In the genomic region with DNA sequence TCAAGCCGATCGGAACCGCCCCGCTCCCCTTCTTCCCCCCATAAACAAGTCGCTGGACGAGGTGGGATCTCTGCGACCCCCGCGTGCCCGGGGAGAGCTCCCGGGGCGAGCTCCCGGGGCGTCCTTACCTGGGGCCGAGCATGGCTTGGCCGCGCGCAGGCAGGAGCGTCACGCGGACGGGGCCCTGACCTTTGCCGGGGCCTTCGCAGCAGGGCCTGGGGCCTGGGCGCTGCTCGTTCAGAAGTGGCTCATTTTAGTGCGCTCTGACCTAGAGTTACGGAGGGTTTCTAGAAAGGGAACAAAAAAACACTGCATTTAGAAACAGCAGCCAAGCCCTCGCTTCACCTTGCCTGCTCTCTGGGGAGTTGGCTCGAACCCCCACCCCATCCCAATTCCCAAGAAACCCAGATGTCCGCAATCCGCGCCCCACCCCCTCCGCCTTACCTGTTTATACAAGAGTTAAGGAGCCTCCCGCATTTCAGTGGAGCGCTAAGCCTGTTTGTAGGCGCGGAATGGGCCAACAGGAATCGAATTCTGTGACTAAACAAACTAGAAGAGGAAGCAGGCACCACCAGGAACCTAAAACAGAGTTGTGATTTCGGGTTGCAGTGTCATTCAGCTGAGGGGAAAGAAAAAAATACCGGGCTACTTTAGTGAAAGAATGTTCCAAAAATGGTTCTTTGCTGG, we compare ENCODE assay signal across 8 cellular contexts. TPM values are rescaled to one million over a fixed set of nuclear protein-coding genes. Genes with fewer than 3 reads are reported as not detected.
A peak's percentile ranks its signal among the peaks of the same experiment; 100 is the strongest.
DNase-seq lines count a peak whose midpoint lies in the region; ATAC-seq and TF ChIP-seq lines count a peak whose summit lies in the region.

No MANE protein-coding gene starts in this region.

- H3K9me3 ChIP-seq in RWPE2 (ENCODE audit: severe bottlenecking) (no peaks in the 10 kb centered on the region), prostate gland (no peaks in the 10 kb centered on the region)

- peak; percentile 52 for ATAC-seq in HG02981 (IDR thresholded peaks at IDR 0.05; ENCODE audit: unreplicated experiment)
- ATAC-seq in RWPE2 (ENCODE audit: low read depth): peak; percentile 48
- ATAC-seq in left ventricle myocardium superior: peak; percentile 51

- H3K4me3 ChIP-seq in RWPE2 (ENCODE audit: severe bottlenecking) (peak overlapping the region; percentile 53), prostate gland (peak overlapping the region; percentile 42 to 64)

- H3K4me1 ChIP-seq in RWPE2 (ENCODE audit: insufficient read depth, poor library complexity, severe bottlenecking): peaks cover 32% of the 10 kb centered on the region
- H3K4me1 ChIP-seq in prostate gland (replicated peaks): no peaks in the 10 kb centered on the region

- intact Hi-C loops in left ventricle myocardium superior (cut with micrococcal nuclease): no loop called here
- intact Hi-C loops in prostate gland (cut with DNase I): no loop called here

- no peak for TF ChIP-seq CTCF in RWPE2 (IDR thresholded peaks at IDR 0.05; ENCODE audit: poor library complexity, severe bottlenecking)
- no peak for TF ChIP-seq CTCF in prostate gland (IDR thresholded peaks at IDR 0.05)

- TF ChIP-seq POLR2A in prostate gland (IDR thresholded peaks at IDR 0.05): no peak

- H3K27ac ChIP-seq in RWPE2 (ENCODE audit: poor library complexity, severe bottlenecking) (peak overlapping the region; percentile 68), prostate gland (peak overlapping the region; percentile 97)

- whole genome bisulfite sequencing in prostate gland: 23% methylated on average over 38 of the region's 41 CpGs

- H3K27me3 ChIP-seq in RWPE2 (ENCODE audit: insufficient read depth, poor library complexity, severe bottlenecking): no peaks in the 10 kb centered on the region
- H3K27me3 ChIP-seq in prostate gland (replicated peaks; ENCODE audit: insufficient read depth): no peaks in the 10 kb centered on the region

- no peaks in the 10 kb centered on the region for H3K36me3 ChIP-seq in RWPE2 (ENCODE audit: low read depth)
- H3K36me3 ChIP-seq in prostate gland: no peaks in the 10 kb centered on the region

- DNase-seq in activated CD8-positive, alpha-beta memory T cell treated with anti-CD3 and anti-CD28 coated beads, Interleukin-2, amount 50 U/mL, for 48 hours: peak; percentile 53
- DNase-seq in activated CD8-positive, alpha-beta memory T cell treated with anti-CD3 and anti-CD28 coated beads, Interleukin-2, amount 50 U/mL, for 4 hours: no peak
- DNase-seq in RWPE2 (ENCODE audit: low spot score): peak; percentile 65
- DNase-seq in left ventricle myocardium superior: peak; percentile 43
- peak; percentile 89 for DNase-seq in prostate gland (ENCODE audit: low spot score)
- no peak for DNase-seq in NCI-H146 treated with DMSO at 0.1 percent for 48 hours (lab: John Stamatoyannopoulos, UW; ENCODE audit: unreplicated experiment)
- DNase-seq in NCI-H524 (lab: John Stamatoyannopoulos, UW): no peak

RNA-seq across cellular contexts. Expression of a gene that starts 0.8 kb away (rescaled TPM):
- 2.9 TPM for total RNA-seq in left ventricle myocardium superior
- total RNA-seq in prostate gland: 100 to 1,000 TPM; 241 to 302 TPM

Comparison
In these comparisons a context has a peak if more than half of its experiments do, and no peak if none do; other contexts are left out.
1. DNase-seq: peak in activated CD8-positive, alpha-beta memory T cell treated with anti-CD3 and anti-CD28 coated beads, Interleukin-2, amount 50 U/mL, for 48 hours (single experiment), RWPE2 (single experiment), left ventricle myocardium superior (single experiment) and prostate gland (single experiment); none in activated CD8-positive, alpha-beta memory T cell treated with anti-CD3 and anti-CD28 coated beads, Interleukin-2, amount 50 U/mL, for 4 hours (single experiment), NCI-H146 treated with DMSO at 0.1 percent for 48 hours (single experiment) and NCI-H524 (0 of 2).
2. RNA of a gene that starts 0.8 kb away (total RNA-seq): 241 to 302 TPM in prostate gland; 2.9 TPM in left ventricle myocardium superior (single experiment); every median in the first group is over 10 times any median in the second.
3. Peak in every context shown above with its lines, with median percentiles within 50 percentile points of each other: ATAC-seq.